Comparison of ENCODE assay signal across 24 cellular contexts in genomic region chr2:1811971-1812350, GRCh38.
"Had no signal": no experiment of that assay in that cellular context is flagged by ENCODE, and none has a peak within 500 bp of the region (broad histone marks: within the 10 kb centered on the region; RNA-seq: fewer than 3 reads in every experiment).

No MANE protein-coding gene starts in this region.

- H3K27ac ChIP-seq: esophagus squamous epithelium, gastroesophageal sphincter, hepatocyte, parathyroid adenoma, psoas muscle, sigmoid colon, skin epidermis, stomach, thoracic aorta, transverse colon had no signal

- H3K9me3 Mint-ChIP-seq: central memory CD8-positive, alpha-beta T cell; dendritic cell treated with granulocyte-macrophage colony-stimulating factor and Interleukin-4, amounts not matched to agents 40 ng/mL and 50 ng/mL, for 4 days; effector memory CD8-positive, alpha-beta T cell; nephron progenitor cell had no signal

- H3K4me3 Mint-ChIP-seq: central memory CD8-positive, alpha-beta T cell; dendritic cell treated with granulocyte-macrophage colony-stimulating factor and Interleukin-4, amounts not matched to agents 40 ng/mL and 50 ng/mL, for 4 days; effector memory CD8-positive, alpha-beta T cell; naive B cell; nephron progenitor cell had no signal

- H3K4me2 ChIP-seq: hepatocyte had no signal

- H3K27me3 ChIP-seq: gastroesophageal sphincter, hepatocyte, sigmoid colon, transverse colon had no signal

- DNase-seq: effector memory CD8-positive, alpha-beta T cell; esophagus squamous epithelium; foreskin fibroblast; left colon; left ventricle myocardium superior; mesendoderm; naive B cell; nephron progenitor cell; retina; sigmoid colon; stimulated activated CD4-positive, alpha-beta T cell treated with anti-CD3 and anti-CD28 coated beads, Interleukin-12 subunit alpha, Interleukin-12 subunit beta, amount 100 ng/mL, for 4 hours; stimulated activated naive CD4-positive, alpha-beta T cell; stomach; substantia nigra; transverse colon had no signal

- H3K27ac Mint-ChIP-seq: dendritic cell treated with granulocyte-macrophage colony-stimulating factor and Interleukin-4, amounts not matched to agents 40 ng/mL and 50 ng/mL, for 4 days; effector memory CD8-positive, alpha-beta T cell; nephron progenitor cell had no signal

- H3K27me3 Mint-ChIP-seq: central memory CD8-positive, alpha-beta T cell; dendritic cell treated with granulocyte-macrophage colony-stimulating factor and Interleukin-4, amounts not matched to agents 40 ng/mL and 50 ng/mL, for 4 days; effector memory CD8-positive, alpha-beta T cell had no signal

- H2AFZ ChIP-seq: hepatocyte, parathyroid adenoma had no signal

- H3K36me3 Mint-ChIP-seq: naive B cell had no signal

- H3K4me1 Mint-ChIP-seq: central memory CD8-positive, alpha-beta T cell; naive B cell had no signal

- H3K9ac ChIP-seq: parathyroid adenoma had no signal

- H3K9me3 ChIP-seq: esophagus squamous epithelium, gastroesophageal sphincter, psoas muscle, sigmoid colon, stomach, thoracic aorta, transverse colon had no signal

- H3K4me1 ChIP-seq: parathyroid adenoma had no signal

- H3K36me3 ChIP-seq: esophagus squamous epithelium, gastroesophageal sphincter, sigmoid colon, stomach, thoracic aorta, transverse colon had no signal

- H3K4me3 ChIP-seq: esophagus squamous epithelium, gastroesophageal sphincter, hepatocyte, lung, psoas muscle, sigmoid colon, skin epidermis, stomach, thoracic aorta, transverse colon had no signal
